Comparison of ENCODE assay signal across 15 cellular contexts in genomic region chr6:157530724-157531168, GRCh38.
"Had no signal": no experiment of that assay in that cellular context is flagged by ENCODE, and none has a peak within 500 bp of the region (broad histone marks: within the 10 kb centered on the region; RNA-seq: fewer than 3 reads in every experiment).

No MANE protein-coding gene starts in this region.

- H3K27ac Mint-ChIP-seq: activated CD4-positive, alpha-beta T cell treated with anti-CD3 and anti-CD28 coated beads for 36 hours; activated naive CD8-positive, alpha-beta T cell; stimulated activated naive B cell treated with anti-CD40 and anti-IgM and Interleukin-4, amounts not matched to agents 10 μg/mL and 1 μg/mL and 100 μg/mL, for 72 hours; T-helper 2 cell treated with Interferon-gamma antibody and Interleukin-4, amounts not matched to agents 5 μg/mL and 100 μg/mL, for 36 hours had no signal

- H3K36me3 Mint-ChIP-seq: activated naive CD8-positive, alpha-beta T cell had no signal

- H3K4me3 Mint-ChIP-seq: activated CD4-positive, alpha-beta T cell treated with anti-CD3 and anti-CD28 coated beads for 36 hours; activated naive CD8-positive, alpha-beta T cell; dendritic cell treated with granulocyte-macrophage colony-stimulating factor and Interleukin-4, amounts not matched to agents 40 ng/mL and 50 ng/mL, for 4 days; stimulated activated naive B cell treated with anti-CD40 and anti-IgM and Interleukin-4, amounts not matched to agents 10 μg/mL and 1 μg/mL and 100 μg/mL, for 72 hours; T-helper 2 cell treated with Interferon-gamma antibody and Interleukin-4, amounts not matched to agents 5 μg/mL and 100 μg/mL, for 36 hours had no signal

- DNase-seq: activated CD4-positive, alpha-beta T cell treated with anti-CD3 and anti-CD28 coated beads for 36 hours; activated CD4-positive, alpha-beta T cell treated with anti-CD3 and anti-CD28 coated beads, Interleukin-2, amount 50 U/mL, for 48 hours; effector memory CD4-positive, alpha-beta T cell; naive B cell; ovary; stimulated activated naive B cell treated with anti-CD40 and anti-IgM and Interleukin-4, amounts not matched to agents 10 μg/mL and 1 μg/mL and 100 μg/mL, for 72 hours; upper lobe of right lung had no signal

- H3K4me3 ChIP-seq: lung, ovary, thoracic aorta, upper lobe of right lung had no signal

- H3K27me3 Mint-ChIP-seq: activated naive CD8-positive, alpha-beta T cell; naive B cell had no signal

- H3K36me3 ChIP-seq: ovary, thoracic aorta, upper lobe of right lung had no signal

- H3K27me3 ChIP-seq: ovary, upper lobe of right lung had no signal

- H3K27ac ChIP-seq: ovary, thoracic aorta, upper lobe of right lung had no signal

- FAIRE-seq: islet of Langerhans, TTC549 had no signal

- ATAC-seq: activated CD4-positive, alpha-beta T cell treated with anti-CD3 and anti-CD28 coated beads for 36 hours; sciatic nerve; stimulated activated naive B cell treated with anti-CD40 and anti-IgM and Interleukin-4, amounts not matched to agents 10 μg/mL and 1 μg/mL and 100 μg/mL, for 72 hours; upper lobe of right lung had no signal

- H3K9me3 ChIP-seq: ovary, thoracic aorta, upper lobe of right lung had no signal

- H3K9me3 Mint-ChIP-seq: dendritic cell treated with granulocyte-macrophage colony-stimulating factor and Interleukin-4, amounts not matched to agents 40 ng/mL and 50 ng/mL, for 4 days had no signal
